26 cellular contexts compared by ENCODE assay signal in genomic region chr3:112143689-112144088, GRCh38. TPM values are rescaled to one million over a fixed set of nuclear protein-coding genes. Genes with fewer than 3 reads are reported as not detected.
DNase-seq lines count a peak whose midpoint lies in the region; ATAC-seq and TF ChIP-seq lines count a peak whose summit lies in the region.
"Had no signal": no experiment of that assay in that cellular context is flagged by ENCODE, and none has a peak within 500 bp of the region (broad histone marks: within the 10 kb centered on the region; RNA-seq: fewer than 3 reads in every experiment).

No MANE protein-coding gene starts in this region.

- H3K36me3 ChIP-seq in CD8-positive, alpha-beta memory T cell (ENCODE audit: insufficient read depth, low read length), result no peaks in the 10 kb centered on the region
- H3K36me3 ChIP-seq: BLaER1 had no signal

- H3K27me3 Mint-ChIP-seq in activated T-cell treated with anti-CD3 and anti-CD28 coated beads, Interleukin-2, amount 50 U/mL, for 24 hours, result no peaks in the 10 kb centered on the region
- peaks cover 0 to 2% of the 10 kb centered on the region in 2 donors for H3K27me3 Mint-ChIP-seq in CD8-positive, alpha-beta memory T cell
- H3K27me3 Mint-ChIP-seq in activated T-helper 1 cell treated with anti-CD3 and anti-CD28 coated beads, Interleukin-12 subunit alpha, Interleukin-12 subunit beta, Interleukin-2, Interleukin-4 antibody, amounts not matched to agents 30 ng/mL and 10 ng/mL and 1 ng/mL, durations not matched to agents 14 hours and 24 hours and 36 hours (ENCODE audit: insufficient read depth), result no peaks in the 10 kb centered on the region

- H3K9me3 ChIP-seq in CD8-positive, alpha-beta memory T cell (ENCODE audit: low read length), result no peaks in the 10 kb centered on the region

- peaks cover 14% of the 10 kb centered on the region for H3K36me3 Mint-ChIP-seq in activated T-cell treated with anti-CD3 and anti-CD28 coated beads, Interleukin-2, amount 50 U/mL, for 24 hours (ENCODE audit: low read depth)
- peaks cover 1 to 27% (median 6%) of the 10 kb centered on the region in 3 donors for H3K36me3 Mint-ChIP-seq in CD8-positive, alpha-beta memory T cell
- H3K36me3 Mint-ChIP-seq in activated T-helper 1 cell treated with anti-CD3 and anti-CD28 coated beads, Interleukin-12 subunit alpha, Interleukin-12 subunit beta, Interleukin-2, Interleukin-4 antibody, amounts not matched to agents 30 ng/mL and 10 ng/mL and 1 ng/mL, durations not matched to agents 14 hours and 24 hours and 36 hours (ENCODE audit: low read depth), result peaks cover 16% of the 10 kb centered on the region

- peaks cover 30% of the 10 kb centered on the region for H3K4me1 Mint-ChIP-seq in activated T-cell treated with anti-CD3 and anti-CD28 coated beads, Interleukin-2, amount 50 U/mL, for 24 hours (ENCODE audit: low read depth)
- H3K4me1 Mint-ChIP-seq in CD8-positive, alpha-beta memory T cell, result peaks cover 6 to 15% (median 9%) of the 10 kb centered on the region in 3 donors
- peaks cover 11% of the 10 kb centered on the region for H3K4me1 Mint-ChIP-seq in activated T-helper 1 cell treated with anti-CD3 and anti-CD28 coated beads, Interleukin-12 subunit alpha, Interleukin-12 subunit beta, Interleukin-2, Interleukin-4 antibody, amounts not matched to agents 30 ng/mL and 10 ng/mL and 1 ng/mL, durations not matched to agents 14 hours and 24 hours and 36 hours (ENCODE audit: low read depth)

- no peak for DNase-seq in activated T-cell treated with anti-CD3 and anti-CD28 coated beads, Interleukin-2, amount 50 U/mL, for 24 hours
- no peak for DNase-seq in activated T-cell treated with anti-CD3 and anti-CD28 coated beads, Interleukin-2, amount 50 U/mL, for 1 hour
- no peak for DNase-seq in CD8-positive, alpha-beta memory T cell
- no peak for DNase-seq in activated T-helper 1 cell treated with anti-CD3 and anti-CD28 coated beads, Interleukin-12 subunit alpha, Interleukin-12 subunit beta, Interleukin-2, Interleukin-4 antibody, amounts not matched to agents 30 ng/mL and 10 ng/mL and 1 ng/mL, durations not matched to agents 14 hours and 24 hours and 36 hours (ENCODE audit: low spot score)
- DNase-seq in foreskin keratinocyte, result no peak
- DNase-seq in head of caudate nucleus, result no peak
- DNase-seq in NCI-H748 (lab: John Stamatoyannopoulos, UW; ENCODE audit: unreplicated experiment), result no peak
- DNase-seq: aorta; central memory CD4-positive, alpha-beta T cell; dorsolateral prefrontal cortex; erythroblast; hypothalamus; left ventricle myocardium superior; NCI-H1092; NCI-H2029 treated with DMSO at 0.1 percent for 48 hours; NCI-H345; NK-92 treated with Interleukin-12 subunit alpha and Interleukin-12 subunit beta, amount 100 ng/mL, for 24 hours; SIG-M5 had no signal

- ATAC-seq in foreskin keratinocyte (peak; percentile 17), HG03196 (IDR thresholded peaks at IDR 0.05; ENCODE audit: unreplicated experiment) (no peak)
- ATAC-seq: HepG2, left ventricle myocardium superior, sciatic nerve had no signal

- peak overlapping the region; percentile 48 for H3K4me3 Mint-ChIP-seq in activated T-cell treated with anti-CD3 and anti-CD28 coated beads, Interleukin-2, amount 50 U/mL, for 24 hours
- H3K4me3 Mint-ChIP-seq in CD8-positive, alpha-beta memory T cell, result peak overlapping the region; percentile 37 to 86 (median 73)
- no peak overlapping the region for H3K4me3 Mint-ChIP-seq in activated T-helper 1 cell treated with anti-CD3 and anti-CD28 coated beads, Interleukin-12 subunit alpha, Interleukin-12 subunit beta, Interleukin-2, Interleukin-4 antibody, amounts not matched to agents 30 ng/mL and 10 ng/mL and 1 ng/mL, durations not matched to agents 14 hours and 24 hours and 36 hours
- H3K4me3 Mint-ChIP-seq: neural crest cell had no signal

- H3K9me3 Mint-ChIP-seq in activated T-cell treated with anti-CD3 and anti-CD28 coated beads, Interleukin-2, amount 50 U/mL, for 24 hours, result peaks cover 34% of the 10 kb centered on the region
- peaks cover 13 to 38% (median 23%) of the 10 kb centered on the region in 5 donors for H3K9me3 Mint-ChIP-seq in CD8-positive, alpha-beta memory T cell
- peaks cover 43% of the 10 kb centered on the region for H3K9me3 Mint-ChIP-seq in activated T-helper 1 cell treated with anti-CD3 and anti-CD28 coated beads, Interleukin-12 subunit alpha, Interleukin-12 subunit beta, Interleukin-2, Interleukin-4 antibody, amounts not matched to agents 30 ng/mL and 10 ng/mL and 1 ng/mL, durations not matched to agents 14 hours and 24 hours and 36 hours

- POLR2A ChIA-PET in CD8-positive, alpha-beta memory T cell (lab: Charles Lee), result interaction anchor here (0.6 kb wide), 1 partner anchor 11 kb away, joined by 3 read pairs; no protein-coding TSS in a partner anchor

- no peaks in the 10 kb centered on the region for H3K4me1 ChIP-seq in CD8-positive, alpha-beta memory T cell (ENCODE audit: insufficient read depth, low read length)
- H3K4me1 ChIP-seq in foreskin keratinocyte, result peaks cover 8% of the 10 kb centered on the region
- H3K4me1 ChIP-seq: BLaER1 had no signal

- TF ChIP-seq CTCF in foreskin keratinocyte (conservative IDR thresholded peaks at IDR 0.05), result no peak

- no peak overlapping the region for H3K4me3 ChIP-seq in CD8-positive, alpha-beta memory T cell (ENCODE audit: low read length)
- H3K4me3 ChIP-seq: BLaER1, dorsolateral prefrontal cortex had no signal

- no peaks in the 10 kb centered on the region for H3K27me3 ChIP-seq in CD8-positive, alpha-beta memory T cell (ENCODE audit: insufficient read depth, low read length, poor library complexity, severe bottlenecking)
- no peaks in the 10 kb centered on the region for H3K27me3 ChIP-seq in foreskin keratinocyte
- H3K27me3 ChIP-seq: BLaER1 had no signal

- intact Hi-C loops in activated T-helper 1 cell treated with anti-CD3 and anti-CD28 coated beads, Interleukin-12 subunit alpha, Interleukin-12 subunit beta, Interleukin-2, Interleukin-4 antibody, amounts not matched to agents 30 ng/mL and 10 ng/mL and 1 ng/mL, durations not matched to agents 14 hours and 24 hours and 36 hours (cut with micrococcal nuclease), result loop anchor here (1.0 kb wide), 1 partner anchor 10 kb away; the partner anchor contains the start of gene GCSAM
- intact Hi-C loops in head of caudate nucleus (cut with DNase I), result no loop called here

- H3K27ac Mint-ChIP-seq in activated T-cell treated with anti-CD3 and anti-CD28 coated beads, Interleukin-2, amount 50 U/mL, for 24 hours, result peak overlapping the region; percentile 92
- peak overlapping the region in 5 of 8 donors; percentile 23 to 83 (median 47) for H3K27ac Mint-ChIP-seq in CD8-positive, alpha-beta memory T cell
- peak overlapping the region; percentile 73 for H3K27ac Mint-ChIP-seq in activated T-helper 1 cell treated with anti-CD3 and anti-CD28 coated beads, Interleukin-12 subunit alpha, Interleukin-12 subunit beta, Interleukin-2, Interleukin-4 antibody, amounts not matched to agents 30 ng/mL and 10 ng/mL and 1 ng/mL, durations not matched to agents 14 hours and 24 hours and 36 hours

- no peak overlapping the region for H3K27ac ChIP-seq in CD8-positive, alpha-beta memory T cell (ENCODE audit: low read depth, low read length)
- peak overlapping the region; percentile 48 for H3K27ac ChIP-seq in foreskin keratinocyte
- H3K27ac ChIP-seq: BLaER1, dorsolateral prefrontal cortex had no signal

- CTCF ChIA-PET in CD8-positive, alpha-beta memory T cell (lab: Charles Lee), result no interaction called here

RNA-seq across cellular contexts. Expression of gene GCSAM, which starts 10.6 kb away (rescaled TPM):
- 1 to 10 TPM; 4.1 to 4.8 TPM for total RNA-seq in CD8-positive, alpha-beta memory T cell
- 17.8 TPM for polyA plus RNA-seq in CD8-positive, alpha-beta memory T cell
- total RNA-seq in activated T-helper 1 cell treated with anti-CD3 and anti-CD28 coated beads, Interleukin-12 subunit alpha, Interleukin-12 subunit beta, Interleukin-2, Interleukin-4 antibody, amounts not matched to agents 30 ng/mL and 10 ng/mL and 1 ng/mL, durations not matched to agents 14 hours and 24 hours and 36 hours, result 2.8 and 3.5 TPM in 2 replicates
- 1.3 and 1.4 TPM in 2 replicates for total RNA-seq in foreskin keratinocyte
- polyA plus RNA-seq in foreskin keratinocyte, result 0.85 and 1.2 TPM in 2 replicates
- total RNA-seq: frontal cortex, H1, HepG2, left ventricle myocardium superior, LHCN-M2, neural crest cell had no signal
- polyA plus RNA-seq: H1, HepG2 had no signal

RNA-seq across cellular contexts. Expression of gene C3orf52, which starts 57.5 kb away (rescaled TPM):
- total RNA-seq in CD8-positive, alpha-beta memory T cell, result 1 to 10 TPM; 2.8 to 3.4 TPM
- polyA plus RNA-seq in CD8-positive, alpha-beta memory T cell, result 0.12 TPM
- total RNA-seq in activated T-helper 1 cell treated with anti-CD3 and anti-CD28 coated beads, Interleukin-12 subunit alpha, Interleukin-12 subunit beta, Interleukin-2, Interleukin-4 antibody, amounts not matched to agents 30 ng/mL and 10 ng/mL and 1 ng/mL, durations not matched to agents 14 hours and 24 hours and 36 hours, result 12.4 and 12.8 TPM in 2 replicates
- 8.2 and 9.2 TPM in 2 replicates for total RNA-seq in foreskin keratinocyte
- polyA plus RNA-seq in foreskin keratinocyte, result 3.2 and 4.2 TPM in 2 replicates
